28 cellular contexts compared by ENCODE assay signal in genomic region chr2:63898839-63899238, GRCh38.
"Had no signal": no experiment of that assay in that cellular context is flagged by ENCODE, and none has a peak within 500 bp of the region (broad histone marks: within the 10 kb centered on the region; RNA-seq: fewer than 3 reads in every experiment).

No MANE protein-coding gene starts in this region.

- H3K4me2 ChIP-seq: neural progenitor cell had no signal

- H3K9ac ChIP-seq: neural progenitor cell, parathyroid adenoma had no signal

- H3K27ac ChIP-seq: brain microvascular endothelial cell, heart right ventricle, neural progenitor cell, parathyroid adenoma, psoas muscle, sigmoid colon, stomach, tibial artery, upper lobe of right lung had no signal

- H3K27me3 Mint-ChIP-seq: activated CD4-positive, alpha-beta memory T cell treated with anti-CD3 and anti-CD28 coated beads, Interleukin-2, amount 10 ng/mL, durations not matched to agents 7 days and 5 days; activated CD4-positive, alpha-beta T cell treated with anti-CD3 and anti-CD28 coated beads, Interleukin-2, amount 10 ng/mL, durations not matched to agents 7 days and 5 days; activated naive CD8-positive, alpha-beta T cell treated with anti-CD3 and anti-CD28 coated beads for 36 hours; naive thymus-derived CD4-positive, alpha-beta T cell; stimulated activated naive B cell treated with anti-CD40 and anti-IgM and Interleukin-4, amounts not matched to agents 10 μg/mL and 1 μg/mL and 100 μg/mL, for 72 hours had no signal

- H3K4me3 Mint-ChIP-seq: activated CD4-positive, alpha-beta memory T cell treated with anti-CD3 and anti-CD28 coated beads, Interleukin-2, amount 10 ng/mL, durations not matched to agents 7 days and 5 days; activated CD4-positive, alpha-beta T cell treated with anti-CD3 and anti-CD28 coated beads, Interleukin-2, amount 10 ng/mL, durations not matched to agents 7 days and 5 days; activated naive CD8-positive, alpha-beta T cell treated with anti-CD3 and anti-CD28 coated beads for 36 hours; mesothelial cell of epicardium; naive thymus-derived CD4-positive, alpha-beta T cell; neural progenitor cell; stimulated activated naive B cell treated with anti-CD40 and anti-IgM and Interleukin-4, amounts not matched to agents 10 μg/mL and 1 μg/mL and 100 μg/mL, for 72 hours had no signal

- ATAC-seq: naive thymus-derived CD4-positive, alpha-beta T cell; stimulated activated naive B cell treated with anti-CD40 and anti-IgM and Interleukin-4, amounts not matched to agents 10 μg/mL and 1 μg/mL and 100 μg/mL, for 72 hours; upper lobe of right lung had no signal

- FAIRE-seq: endothelial cell of umbilical vein, small intestine had no signal

- H2AFZ ChIP-seq: neural progenitor cell, parathyroid adenoma had no signal

- H3K27ac Mint-ChIP-seq: activated CD4-positive, alpha-beta memory T cell treated with anti-CD3 and anti-CD28 coated beads, Interleukin-2, amount 10 ng/mL, durations not matched to agents 7 days and 5 days; activated CD4-positive, alpha-beta T cell treated with anti-CD3 and anti-CD28 coated beads, Interleukin-2, amount 10 ng/mL, durations not matched to agents 7 days and 5 days; activated naive CD8-positive, alpha-beta T cell treated with anti-CD3 and anti-CD28 coated beads for 36 hours; mesothelial cell of epicardium; neural progenitor cell; stimulated activated naive B cell treated with anti-CD40 and anti-IgM and Interleukin-4, amounts not matched to agents 10 μg/mL and 1 μg/mL and 100 μg/mL, for 72 hours had no signal

- H3K4me1 Mint-ChIP-seq: mesothelial cell of epicardium; neural progenitor cell; stimulated activated naive B cell treated with anti-CD40 and anti-IgM and Interleukin-4, amounts not matched to agents 10 μg/mL and 1 μg/mL and 100 μg/mL, for 72 hours had no signal

- H3K4me3 ChIP-seq: ascending aorta, heart right ventricle, neural progenitor cell, psoas muscle, sigmoid colon, stomach, tibial artery, upper lobe of right lung had no signal

- H3K4me1 ChIP-seq: ascending aorta, neural progenitor cell, parathyroid adenoma, stomach, upper lobe of right lung had no signal

- H3K9me3 ChIP-seq: psoas muscle, upper lobe of right lung had no signal

- H3K79me2 ChIP-seq: parathyroid adenoma had no signal

- DNase-seq: activated CD4-positive, alpha-beta memory T cell treated with anti-CD3 and anti-CD28 coated beads, Interleukin-2, amount 10 ng/mL, durations not matched to agents 7 days and 5 days; activated CD4-positive, alpha-beta T cell treated with anti-CD3 and anti-CD28 coated beads for 1 hour; activated CD4-positive, alpha-beta T cell treated with anti-CD3 and anti-CD28 coated beads, Interleukin-2, amount 10 ng/mL, durations not matched to agents 7 days and 5 days; activated effector memory CD4-positive, alpha-beta T cell treated with Interleukin-2 at 50 U/mL for 16 hours; activated naive CD4-positive, alpha-beta T cell treated with Interleukin-2 at 50 U/mL for 16 hours; activated naive CD8-positive, alpha-beta T cell treated with anti-CD3 and anti-CD28 coated beads for 36 hours; brain microvascular endothelial cell; central memory CD4-positive, alpha-beta T cell; foreskin fibroblast; heart right ventricle; naive thymus-derived CD4-positive, alpha-beta T cell; occipital lobe; psoas muscle; sigmoid colon; small intestine; stimulated activated CD4-positive, alpha-beta T cell treated with anti-CD3 and anti-CD28 coated beads, Interleukin-1b, Interleukin-23, amount 100 ng/mL, for 48 hours; stimulated activated CD4-positive, alpha-beta T cell treated with anti-CD3 and anti-CD28 coated beads, Interleukin-4, amount 100 ng/mL, for 4 hours; stimulated activated CD8-positive, alpha-beta memory T cell treated with anti-CD3 and anti-CD28 coated beads, Interleukin-4, amount 100 ng/mL, for 48 hours; stimulated activated naive B cell treated with anti-CD40 and anti-IgM and Interleukin-4, amounts not matched to agents 10 μg/mL and 1 μg/mL and 100 μg/mL, for 72 hours; stomach; T-helper 2 cell; tibial artery; upper lobe of right lung had no signal

- H3K27me3 ChIP-seq: ascending aorta, brain microvascular endothelial cell, heart right ventricle, neural progenitor cell, sigmoid colon, stomach, tibial artery, upper lobe of right lung had no signal
